27 cellular contexts compared by ENCODE assay signal in the genomic region with DNA sequence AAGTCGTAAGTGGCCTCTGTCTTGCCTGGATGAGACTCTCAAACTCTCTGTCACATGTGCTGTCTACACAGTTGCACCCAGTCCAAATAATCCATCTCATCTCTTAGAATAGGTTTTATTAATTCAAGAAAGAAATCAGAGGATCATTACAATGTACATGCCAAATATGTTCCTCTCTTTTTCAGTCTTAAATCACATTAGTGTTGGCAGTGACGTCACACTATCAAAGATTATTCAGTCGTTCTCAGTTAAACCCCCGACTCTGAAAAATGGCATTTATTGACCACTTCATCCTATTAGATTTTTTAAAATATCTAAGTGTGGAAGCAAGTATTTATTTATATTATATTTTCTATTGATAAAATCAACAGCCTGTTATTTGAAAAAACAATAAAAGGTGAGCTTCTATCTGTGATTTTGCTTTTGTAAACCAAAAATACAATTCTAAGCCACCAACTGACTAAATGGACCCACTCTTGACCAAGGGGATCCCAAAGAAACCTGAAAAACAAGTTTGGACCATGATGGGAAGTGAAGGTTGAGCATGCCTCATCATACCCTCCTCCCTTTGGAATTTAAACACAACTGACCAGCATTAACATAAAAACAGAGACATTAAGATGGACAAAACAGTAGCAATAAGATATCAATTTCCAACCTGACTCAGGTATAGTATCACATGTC.
"Had no signal": no experiment of that assay in that cellular context is flagged by ENCODE, and none has a peak within 500 bp of the region (broad histone marks: within the 10 kb centered on the region; RNA-seq: fewer than 3 reads in every experiment).

No MANE protein-coding gene starts in this region.

- H3K9ac ChIP-seq: neural progenitor cell, parathyroid adenoma had no signal

- H3K4me3 Mint-ChIP-seq: endodermal cell; naive thymus-derived CD4-positive, alpha-beta T cell; nephron; neural progenitor cell; stimulated activated effector memory CD8-positive, alpha-beta T cell treated with anti-CD3 and anti-CD28 coated beads, Interleukin-12 subunit alpha, Interleukin-12 subunit beta, amount 100 ng/mL, for 72 hours had no signal

- H3K4me3 ChIP-seq: dorsolateral prefrontal cortex, gastrocnemius medialis, left lung, neural progenitor cell, smooth muscle cell, stomach, thyroid gland, vagina had no signal

- H3K27me3 Mint-ChIP-seq: naive thymus-derived CD4-positive, alpha-beta T cell; progenitor cell of endocrine pancreas had no signal

- H3K27me3 ChIP-seq: dorsolateral prefrontal cortex, gastrocnemius medialis, left lung, neural progenitor cell, stomach, thyroid gland, vagina had no signal

- DNase-seq: dorsolateral prefrontal cortex; effector CD8-positive, alpha-beta T cell; endodermal cell; foreskin fibroblast; gastrocnemius medialis; head of caudate nucleus; left cardiac atrium; left lung; mesenchymal stem cell; midbrain; naive thymus-derived CD4-positive, alpha-beta T cell; stimulated activated CD4-positive, alpha-beta T cell treated with anti-CD3 and anti-CD28 coated beads, Interleukin-12 subunit alpha, Interleukin-12 subunit beta, amount 100 ng/mL, for 4 hours; stimulated activated CD4-positive, alpha-beta T cell treated with anti-CD3 and anti-CD28 coated beads, Interleukin-1b, Interleukin-23, amount 100 ng/mL, for 48 hours; stimulated activated CD4-positive, alpha-beta T cell treated with anti-CD3 and anti-CD28 coated beads, Interleukin-4, amount 100 ng/mL, for 1 hour; stimulated activated naive CD4-positive, alpha-beta T cell treated with Interleukin-2 at 50 U/mL for 16 hours; stomach; thyroid gland; trophoblast cell had no signal

- H3K4me1 Mint-ChIP-seq: endodermal cell; naive thymus-derived CD4-positive, alpha-beta T cell; nephron; neural progenitor cell; stimulated activated effector memory CD8-positive, alpha-beta T cell treated with anti-CD3 and anti-CD28 coated beads, Interleukin-12 subunit alpha, Interleukin-12 subunit beta, amount 100 ng/mL, for 72 hours had no signal

- H3K4me1 ChIP-seq: gastrocnemius medialis, left lung, neural progenitor cell, parathyroid adenoma, stomach, thyroid gland, vagina had no signal

- ATAC-seq: esophagus mucosa; gastrocnemius medialis; left cardiac atrium; left lung; naive thymus-derived CD4-positive, alpha-beta T cell; sciatic nerve; stimulated activated effector memory CD8-positive, alpha-beta T cell treated with anti-CD3 and anti-CD28 coated beads, Interleukin-12 subunit alpha, Interleukin-12 subunit beta, amount 100 ng/mL, for 72 hours had no signal

- H3K27ac Mint-ChIP-seq: endodermal cell; naive thymus-derived CD4-positive, alpha-beta T cell; nephron; neural progenitor cell; progenitor cell of endocrine pancreas; stimulated activated effector memory CD8-positive, alpha-beta T cell treated with anti-CD3 and anti-CD28 coated beads, Interleukin-12 subunit alpha, Interleukin-12 subunit beta, amount 100 ng/mL, for 72 hours had no signal

- H3K36me3 ChIP-seq: gastrocnemius medialis, left lung, neural progenitor cell, stomach, thyroid gland, vagina had no signal

- H3K36me3 Mint-ChIP-seq: naive thymus-derived CD4-positive, alpha-beta T cell; neural progenitor cell; stimulated activated effector memory CD8-positive, alpha-beta T cell treated with anti-CD3 and anti-CD28 coated beads, Interleukin-12 subunit alpha, Interleukin-12 subunit beta, amount 100 ng/mL, for 72 hours had no signal

- H3K9me3 ChIP-seq: gastrocnemius medialis, thyroid gland, vagina had no signal

- H3K9me3 Mint-ChIP-seq: neural progenitor cell had no signal
